ENCODE assay signal across 1 cellular context in the genomic region with DNA sequence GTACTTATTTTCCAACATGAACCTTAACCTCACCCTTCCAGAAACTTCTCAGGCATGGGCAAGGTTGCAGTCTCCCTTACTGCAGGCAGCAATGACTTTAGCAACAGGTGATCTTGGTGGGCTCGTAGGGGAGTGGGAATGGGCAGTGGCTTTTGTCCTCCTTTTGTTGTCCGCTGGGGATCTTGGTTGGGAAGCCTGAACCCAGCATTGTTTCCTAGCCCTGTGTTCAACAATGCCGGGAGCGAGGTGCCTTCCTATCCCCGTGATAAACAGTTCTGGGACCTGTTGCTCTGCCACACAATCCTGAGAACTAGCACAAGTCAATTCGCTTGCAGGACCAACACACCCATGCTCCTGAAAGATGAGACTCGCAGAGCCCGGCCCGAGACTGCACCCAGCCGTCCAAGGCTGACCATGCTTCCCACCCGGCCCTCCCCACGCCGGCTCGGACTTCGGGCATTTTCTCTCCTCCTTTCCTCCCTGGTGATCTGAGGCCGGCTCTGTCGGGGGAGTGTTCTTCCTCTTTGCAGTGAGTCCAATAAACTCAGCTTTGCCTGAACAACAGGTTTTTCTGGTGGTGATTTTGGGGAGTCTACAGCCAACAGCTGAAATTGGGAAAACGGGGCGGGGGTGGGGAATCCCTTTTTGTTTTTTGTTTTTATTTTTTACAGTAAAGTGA.
TF ChIP-seq lines count a peak whose summit lies in the region.

No MANE protein-coding gene starts in this region.

TF ChIP-seq in SK-N-SH treated with all-trans-retinoic acid at 6 μM for 48 hours, 23 proteins besides CTCF, POLR2A, EP300 and RAD21:
- TF ChIP-seq TOX (CRISPR knock-in tag; IDR thresholded peaks at IDR 0.05; ENCODE audit: borderline replicate concordance) (no peak), GLIS3 (CRISPR knock-in tag; IDR thresholded peaks at IDR 0.05) (no peak), ZFP30 (CRISPR knock-in tag; IDR thresholded peaks at IDR 0.05) (no peak), OSR1 (CRISPR knock-in tag; IDR thresholded peaks at IDR 0.05) (no peak), SNAI2 (CRISPR knock-in tag; IDR thresholded peaks at IDR 0.05) (no peak), ESRRG (CRISPR knock-in tag; IDR thresholded peaks at IDR 0.05) (no peak)
- TF ChIP-seq, protein P1, sequence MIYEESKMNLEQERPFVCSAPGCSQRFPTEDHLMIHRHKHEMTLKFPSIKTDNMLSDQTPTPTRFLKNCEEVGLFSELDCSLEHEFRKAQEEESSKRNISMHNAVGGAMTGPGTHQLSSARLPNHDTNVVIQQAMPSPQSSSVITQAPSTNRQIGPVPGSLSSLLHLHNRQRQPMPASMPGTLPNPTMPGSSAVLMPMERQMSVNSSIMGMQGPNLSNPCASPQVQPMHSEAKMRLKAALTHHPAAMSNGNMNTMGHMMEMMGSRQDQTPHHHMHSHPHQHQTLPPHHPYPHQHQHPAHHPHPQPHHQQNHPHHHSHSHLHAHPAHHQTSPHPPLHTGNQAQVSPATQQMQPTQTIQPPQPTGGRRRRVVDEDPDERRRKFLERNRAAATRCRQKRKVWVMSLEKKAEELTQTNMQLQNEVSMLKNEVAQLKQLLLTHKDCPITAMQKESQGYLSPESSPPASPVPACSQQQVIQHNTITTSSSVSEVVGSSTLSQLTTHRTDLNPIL (CRISPR knock-in tag; IDR thresholded peaks at IDR 0.05; ENCODE audit: low read depth) = no peak
- TF ChIP-seq, protein P2, sequence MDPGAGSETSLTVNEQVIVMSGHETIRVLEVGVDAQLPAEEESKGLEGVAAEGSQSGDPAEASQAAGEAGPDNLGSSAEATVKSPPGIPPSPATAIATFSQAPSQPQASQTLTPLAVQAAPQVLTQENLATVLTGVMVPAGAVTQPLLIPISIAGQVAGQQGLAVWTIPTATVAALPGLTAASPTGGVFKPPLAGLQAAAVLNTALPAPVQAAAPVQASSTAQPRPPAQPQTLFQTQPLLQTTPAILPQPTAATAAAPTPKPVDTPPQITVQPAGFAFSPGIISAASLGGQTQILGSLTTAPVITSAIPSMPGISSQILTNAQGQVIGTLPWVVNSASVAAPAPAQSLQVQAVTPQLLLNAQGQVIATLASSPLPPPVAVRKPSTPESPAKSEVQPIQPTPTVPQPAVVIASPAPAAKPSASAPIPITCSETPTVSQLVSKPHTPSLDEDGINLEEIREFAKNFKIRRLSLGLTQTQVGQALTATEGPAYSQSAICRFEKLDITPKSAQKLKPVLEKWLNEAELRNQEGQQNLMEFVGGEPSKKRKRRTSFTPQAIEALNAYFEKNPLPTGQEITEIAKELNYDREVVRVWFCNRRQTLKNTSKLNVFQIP (CRISPR knock-in tag; IDR thresholded peaks at IDR 0.05; ENCODE audit: borderline replicate concordance, low read depth) = no peak
- TF ChIP-seq, protein P3, sequence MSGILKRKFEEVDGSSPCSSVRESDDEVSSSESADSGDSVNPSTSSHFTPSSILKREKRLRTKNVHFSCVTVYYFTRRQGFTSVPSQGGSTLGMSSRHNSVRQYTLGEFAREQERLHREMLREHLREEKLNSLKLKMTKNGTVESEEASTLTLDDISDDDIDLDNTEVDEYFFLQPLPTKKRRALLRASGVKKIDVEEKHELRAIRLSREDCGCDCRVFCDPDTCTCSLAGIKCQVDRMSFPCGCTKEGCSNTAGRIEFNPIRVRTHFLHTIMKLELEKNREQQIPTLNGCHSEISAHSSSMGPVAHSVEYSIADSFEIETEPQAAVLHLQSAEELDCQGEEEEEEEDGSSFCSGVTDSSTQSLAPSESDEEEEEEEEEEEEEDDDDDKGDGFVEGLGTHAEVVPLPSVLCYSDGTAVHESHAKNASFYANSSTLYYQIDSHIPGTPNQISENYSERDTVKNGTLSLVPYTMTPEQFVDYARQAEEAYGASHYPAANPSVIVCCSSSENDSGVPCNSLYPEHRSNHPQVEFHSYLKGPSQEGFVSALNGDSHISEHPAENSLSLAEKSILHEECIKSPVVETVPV (CRISPR knock-in tag; IDR thresholded peaks at IDR 0.05) = no peak
- TF ChIP-seq, protein P4, sequence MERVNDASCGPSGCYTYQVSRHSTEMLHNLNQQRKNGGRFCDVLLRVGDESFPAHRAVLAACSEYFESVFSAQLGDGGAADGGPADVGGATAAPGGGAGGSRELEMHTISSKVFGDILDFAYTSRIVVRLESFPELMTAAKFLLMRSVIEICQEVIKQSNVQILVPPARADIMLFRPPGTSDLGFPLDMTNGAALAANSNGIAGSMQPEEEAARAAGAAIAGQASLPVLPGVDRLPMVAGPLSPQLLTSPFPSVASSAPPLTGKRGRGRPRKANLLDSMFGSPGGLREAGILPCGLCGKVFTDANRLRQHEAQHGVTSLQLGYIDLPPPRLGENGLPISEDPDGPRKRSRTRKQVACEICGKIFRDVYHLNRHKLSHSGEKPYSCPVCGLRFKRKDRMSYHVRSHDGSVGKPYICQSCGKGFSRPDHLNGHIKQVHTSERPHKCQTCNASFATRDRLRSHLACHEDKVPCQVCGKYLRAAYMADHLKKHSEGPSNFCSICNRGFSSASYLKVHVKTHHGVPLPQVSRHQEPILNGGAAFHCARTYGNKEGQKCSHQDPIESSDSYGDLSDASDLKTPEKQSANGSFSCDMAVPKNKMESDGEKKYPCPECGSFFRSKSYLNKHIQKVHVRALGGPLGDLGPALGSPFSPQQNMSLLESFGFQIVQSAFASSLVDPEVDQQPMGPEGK (CRISPR knock-in tag; IDR thresholded peaks at IDR 0.05; ENCODE audit: borderline replicate concordance) = no peak
